ENCODE assay signal across 22 cellular contexts in genomic region chr18:22219568-22220355, GRCh38. TPM values are rescaled to one million over a fixed set of nuclear protein-coding genes. Genes with fewer than 3 reads are reported as not detected.
A peak's percentile ranks its signal among the peaks of the same experiment; 100 is the strongest.
DNase-seq lines count a peak whose midpoint lies in the region; ATAC-seq and TF ChIP-seq lines count a peak whose summit lies in the region.
"Had no signal": no experiment of that assay in that cellular context is flagged by ENCODE, and none has a peak within 500 bp of the region (broad histone marks: within the 10 kb centered on the region; RNA-seq: fewer than 3 reads in every experiment).

No MANE protein-coding gene starts in this region.

- H3K36me3 Mint-ChIP-seq in Caco-2 (ENCODE audit: insufficient read depth, unreplicated experiment) (peaks cover 21% of the 10 kb centered on the region), mesothelial cell of epicardium (no peaks in the 10 kb centered on the region)
- H3K36me3 Mint-ChIP-seq: activated naive CD8-positive, alpha-beta T cell treated with anti-CD3 and anti-CD28 coated beads, Interleukin-2, amount 10 ng/mL, durations not matched to agents 7 days and 5 days had no signal

- H3K27me3 Mint-ChIP-seq in Caco-2 (ENCODE audit: insufficient read depth, unreplicated experiment) (no peaks in the 10 kb centered on the region), mesothelial cell of epicardium (ENCODE audit: low read depth) (peaks cover 2% of the 10 kb centered on the region)
- H3K27me3 Mint-ChIP-seq: activated CD4-positive, alpha-beta T cell treated with anti-CD3 and anti-CD28 coated beads, Interleukin-2, amount 10 ng/mL, durations not matched to agents 24 days and 14 days; activated naive CD8-positive, alpha-beta T cell treated with anti-CD3 and anti-CD28 coated beads, Interleukin-2, amount 10 ng/mL, durations not matched to agents 7 days and 5 days; activated T-helper 17 cell treated with anti-CD3 and anti-CD28 coated beads, Interleukin-2, amount 50 U/mL, for 72 hours had no signal

- H3K27ac Mint-ChIP-seq in Caco-2 (ENCODE audit: unreplicated experiment) (peak overlapping the region; percentile 25), mesothelial cell of epicardium (no peak overlapping the region)
- H3K27ac Mint-ChIP-seq: activated CD4-positive, alpha-beta T cell treated with anti-CD3 and anti-CD28 coated beads, Interleukin-2, amount 10 ng/mL, durations not matched to agents 24 days and 14 days; activated naive CD8-positive, alpha-beta T cell treated with anti-CD3 and anti-CD28 coated beads, Interleukin-2, amount 10 ng/mL, durations not matched to agents 7 days and 5 days; activated T-helper 17 cell treated with anti-CD3 and anti-CD28 coated beads, Interleukin-2, amount 50 U/mL, for 72 hours had no signal

- no peaks in the 10 kb centered on the region for H4K20me1 ChIP-seq in HCT116 (ENCODE audit: insufficient read depth)

- intact Hi-C loops in Caco-2 (cut with micrococcal nuclease; ENCODE audit: unreplicated experiment): loop anchor here (10.0 kb wide), 2 partner anchors 125 to 225 kb away; no protein-coding TSS in a partner anchor
- intact Hi-C loops in HCT116 (cut with micrococcal nuclease): loop anchor here (10.0 kb wide), 1 partner anchor 145 kb away; no protein-coding TSS in a partner anchor

- BruUV-seq in Caco-2 (replicated peaks; lab: Mats Ljungman, UMichigan) (no TSS peak), HCT116 (replicated peaks; lab: Mats Ljungman, UMichigan) (no TSS peak)

- H3K36me3 ChIP-seq in Caco-2 (ENCODE audit: control insufficient read depth, insufficient read depth, low read length) (no peaks in the 10 kb centered on the region), HCT116 (ENCODE audit: control insufficient read depth in 1 of 2, insufficient read depth in 2 of 2, low read length in 2 of 2) (no peaks in the 10 kb centered on the region)
- H3K36me3 ChIP-seq: BE2C, colonic mucosa had no signal

- CTCF ChIA-PET in Caco-2 (lab: Charles Lee): interaction anchor here (1.2 kb wide), 1 partner anchor 267 kb away, joined by 3 read pairs; no protein-coding TSS in a partner anchor
- CTCF ChIA-PET in HCT116 (lab: Charles Lee): interaction anchor here (0.5 to 1.9 kb wide), 6 partner anchors 36 to 343 kb away, joined by 3 to 7 read pairs (median 4); no protein-coding TSS in a partner anchor

- H3K4me2 ChIP-seq in HCT116 (ENCODE audit: low read length): no peak overlapping the region

- TF ChIP-seq CTCF in Caco-2 (IDR thresholded peaks at IDR 0.05; ENCODE audit: insufficient read depth in 1 of 2, low read depth in 1 of 2, low read length in 1 of 2, severe bottlenecking in 1 of 2, unreplicated experiment in 1 of 2) (no peak), HCT116 (IDR thresholded peaks at IDR 0.05 in 2 of 3, conservative IDR thresholded peaks at IDR 0.05 in 1 of 3; ENCODE audit: borderline replicate concordance in 1 of 3, insufficient read depth in 1 of 3, low read depth in 2 of 3, low read length in 2 of 3) (peak; percentile 30 to 37 (median 37); a peak in 3 of 6 replicates), astrocyte of the cerebellum (IDR thresholded peaks at IDR 0.05; ENCODE audit: low read depth, low read length, missing control alignments) (peak; percentile 32), mesothelial cell of epicardium (IDR thresholded peaks at IDR 0.05; ENCODE audit: unreplicated experiment) (no peak)

- H3K4me3 Mint-ChIP-seq in Caco-2 (ENCODE audit: unreplicated experiment): no peak overlapping the region
- H3K4me3 Mint-ChIP-seq in mesothelial cell of epicardium: no peak overlapping the region
- H3K4me3 Mint-ChIP-seq: activated CD4-positive, alpha-beta T cell treated with anti-CD3 and anti-CD28 coated beads, Interleukin-2, amount 10 ng/mL, durations not matched to agents 24 days and 14 days; activated naive CD8-positive, alpha-beta T cell treated with anti-CD3 and anti-CD28 coated beads, Interleukin-2, amount 10 ng/mL, durations not matched to agents 7 days and 5 days; activated T-helper 17 cell treated with anti-CD3 and anti-CD28 coated beads, Interleukin-2, amount 50 U/mL, for 72 hours had no signal

- ATAC-seq in HCT116: no peak
- peak; percentile 67 for ATAC-seq in left lobe of liver
- ATAC-seq in HG02588 (IDR thresholded peaks at IDR 0.05; ENCODE audit: unreplicated experiment): no peak
- no peak for ATAC-seq in HG03439 (IDR thresholded peaks at IDR 0.05; ENCODE audit: unreplicated experiment)
- ATAC-seq: activated T-helper 17 cell treated with anti-CD3 and anti-CD28 coated beads, Interleukin-2, amount 50 U/mL, for 72 hours; body of pancreas; right cardiac atrium had no signal

- TF ChIP-seq RAD21 in HCT116 (IDR thresholded peaks at IDR 0.05; ENCODE audit: low read depth): peak; percentile 44

- no peaks in the 10 kb centered on the region for H3K9me3 ChIP-seq in Caco-2
- H3K9me3 ChIP-seq in HCT116 (ENCODE audit: control insufficient read depth in 1 of 2, insufficient read depth in 1 of 2, low read depth in 1 of 2, low read length in 2 of 2): no peaks in the 10 kb centered on the region
- H3K9me3 ChIP-seq: BE2C, body of pancreas, colonic mucosa had no signal

- RAD21 ChIA-PET in HCT116 (lab: Charles Lee; ENCODE audit: low non-redundant PET in 1 of 2, low total read pairs in 2 of 2, uncharacterized antibody in 2 of 2, unreplicated experiment in 2 of 2): interaction anchor here in 1 of 2 experiments (0.8 kb wide), 1 partner anchor 343 kb away, joined by 3 read pairs; no protein-coding TSS in a partner anchor

- H3K4me3 ChIP-seq in Caco-2 (ENCODE audit: low read depth, low read length) (no peak overlapping the region), HCT116 (replicated peaks in 1 of 2; ENCODE audit: low read depth in 1 of 2, low read length in 2 of 2) (no peak overlapping the region), astrocyte of the cerebellum (ENCODE audit: low read depth, low read length) (no peak overlapping the region)
- H3K4me3 ChIP-seq: body of pancreas, colonic mucosa had no signal

- POLR2A ChIA-PET in Caco-2 (lab: Charles Lee) (interaction anchor here (0.7 to 1.1 kb wide), 2 partner anchors 52 to 63 kb away, joined by 3 to 4 read pairs; no protein-coding TSS in a partner anchor), HCT116 (lab: Charles Lee) (interaction anchor here (0.6 kb wide), 1 partner anchor 1934 kb away, joined by 3 read pairs; no protein-coding TSS in a partner anchor)

- H3K27me3 ChIP-seq in Caco-2 (replicated peaks; ENCODE audit: control insufficient read depth, insufficient read depth, low read length): no peaks in the 10 kb centered on the region
- no peaks in the 10 kb centered on the region for H3K27me3 ChIP-seq in HCT116 (ENCODE audit: insufficient read depth, low read length)
- H3K27me3 ChIP-seq: BE2C, body of pancreas, colonic mucosa had no signal

- H3K9ac ChIP-seq in HCT116 (ENCODE audit: low read length): no peak overlapping the region

- no peak overlapping the region for H2AFZ ChIP-seq in HCT116 (ENCODE audit: low read depth, low read length, poor library complexity, severe bottlenecking)

- H3K9me2 ChIP-seq in HCT116 (ENCODE audit: insufficient read depth): no peaks in the 10 kb centered on the region

- DNase-seq in Caco-2 (no peak), HCT116 (ENCODE audit: low read depth, low spot score) (peak; percentile 3), astrocyte of the cerebellum (ENCODE audit: low read depth) (no peak), left lobe of liver (ENCODE audit: low spot score) (no peak), mesothelial cell of epicardium (ENCODE audit: low spot score in 2 of 2, unreplicated experiment in 2 of 2) (no peak)
- no peak for DNase-seq in stimulated activated CD8-positive, alpha-beta memory T cell treated with anti-CD3 and anti-CD28 coated beads, Interleukin-4, amount 100 ng/mL, for 48 hours
- DNase-seq: activated CD4-positive, alpha-beta T cell treated with anti-CD3 and anti-CD28 coated beads, Interleukin-2, amount 10 ng/mL, durations not matched to agents 24 days and 14 days; activated naive CD8-positive, alpha-beta T cell treated with anti-CD3 and anti-CD28 coated beads, Interleukin-2, amount 10 ng/mL, durations not matched to agents 7 days and 5 days; BE2C; colonic mucosa; NCI-H1436; NCI-H2171 treated with DMSO at 0.1 percent for 48 hours; NCI-H526 treated with DMSO at 0.1 percent for 48 hours; occipital lobe; OCI-M1; SIG-M5; T-helper 1 cell had no signal

- H3K4me1 Mint-ChIP-seq in Caco-2 (ENCODE audit: low read depth, unreplicated experiment) (peaks cover 21% of the 10 kb centered on the region), mesothelial cell of epicardium (peaks cover 28% of the 10 kb centered on the region)
- H3K4me1 Mint-ChIP-seq: activated CD4-positive, alpha-beta T cell treated with anti-CD3 and anti-CD28 coated beads, Interleukin-2, amount 10 ng/mL, durations not matched to agents 24 days and 14 days; activated T-helper 17 cell treated with anti-CD3 and anti-CD28 coated beads, Interleukin-2, amount 50 U/mL, for 72 hours had no signal

- no peak overlapping the region for H3K27ac ChIP-seq in HCT116 (ENCODE audit: low read depth, low read length)
- H3K27ac ChIP-seq: body of pancreas, colonic mucosa had no signal

- H3K9me3 Mint-ChIP-seq in Caco-2 (ENCODE audit: unreplicated experiment) (no peaks in the 10 kb centered on the region), mesothelial cell of epicardium (peaks cover 4% of the 10 kb centered on the region)
- H3K9me3 Mint-ChIP-seq: activated naive CD8-positive, alpha-beta T cell treated with anti-CD3 and anti-CD28 coated beads, Interleukin-2, amount 10 ng/mL, durations not matched to agents 7 days and 5 days; activated T-helper 17 cell treated with anti-CD3 and anti-CD28 coated beads, Interleukin-2, amount 50 U/mL, for 72 hours had no signal

- in situ Hi-C loops in astrocyte of the cerebellum (cut with HindIII; ENCODE audit: low sequenced_read_pairs): no loop called here

- no peak for TF ChIP-seq POLR2A in HCT116 (IDR thresholded peaks at IDR 0.05; ENCODE audit: borderline replicate concordance, extremely low read depth, insufficient read depth, insufficient read length)

- H3K4me1 ChIP-seq in Caco-2: peaks cover 18% of the 10 kb centered on the region
- H3K4me1 ChIP-seq in HCT116 (ENCODE audit: control insufficient read depth in 1 of 2, insufficient read depth in 2 of 2, low read length in 2 of 2): peaks cover 10 to 14% of the 10 kb centered on the region in 2 experiments; a peak in 3 of 4 replicates
- H3K4me1 ChIP-seq: BE2C, body of pancreas, colonic mucosa had no signal

- H3K79me2 ChIP-seq in HCT116 (ENCODE audit: insufficient read depth, low read length): no peaks in the 10 kb centered on the region

TF ChIP-seq in HCT116, 20 proteins besides CTCF, POLR2A, EP300 and RAD21 (continues in another document):
- TF ChIP-seq CEBPB (IDR thresholded peaks at IDR 0.05; ENCODE audit: low read depth): no peak
- no peak for TF ChIP-seq FOSL1 (IDR thresholded peaks at IDR 0.05; ENCODE audit: low read depth)
- TF ChIP-seq JUND (IDR thresholded peaks at IDR 0.05): no peak
- no peak for TF ChIP-seq YY1 (IDR thresholded peaks at IDR 0.05; ENCODE audit: extremely low read depth, insufficient replicate concordance, low read depth, low read length)

RNA-seq across cellular contexts. Expression of gene GATA6, which starts 50.4 kb away (rescaled TPM):
- total RNA-seq in Caco-2 (2022): 124 and 136 TPM in 2 replicates
- 3.3 TPM for total RNA-seq in HCT116 (2021; ENCODE audit: unreplicated experiment)
- 1.1 and 1.3 TPM in 2 replicates for polyA plus RNA-seq in HCT116 (2012)
- 11.7 TPM for total RNA-seq in left lobe of liver
- total RNA-seq in mesothelial cell of epicardium: 99.0 to 108 TPM (median 106 TPM) in 3 replicates
- total RNA-seq: activated CD4-positive, alpha-beta T cell treated with anti-CD3 and anti-CD28 coated beads, Interleukin-2, amount 10 ng/mL, durations not matched to agents 24 days and 14 days; activated T-helper 17 cell treated with anti-CD3 and anti-CD28 coated beads, Interleukin-2, amount 50 U/mL, for 72 hours had no signal

Comparison
In these comparisons a context has a peak if more than half of its experiments do, and no peak if none do; other contexts are left out.
1. CTCF ChIP-seq: peak in HCT116 (3 of 3) and astrocyte of the cerebellum (single experiment); none in Caco-2 (0 of 2) and mesothelial cell of epicardium (single experiment).